ENCODE assay signal across 8 cellular contexts in the genomic region with DNA sequence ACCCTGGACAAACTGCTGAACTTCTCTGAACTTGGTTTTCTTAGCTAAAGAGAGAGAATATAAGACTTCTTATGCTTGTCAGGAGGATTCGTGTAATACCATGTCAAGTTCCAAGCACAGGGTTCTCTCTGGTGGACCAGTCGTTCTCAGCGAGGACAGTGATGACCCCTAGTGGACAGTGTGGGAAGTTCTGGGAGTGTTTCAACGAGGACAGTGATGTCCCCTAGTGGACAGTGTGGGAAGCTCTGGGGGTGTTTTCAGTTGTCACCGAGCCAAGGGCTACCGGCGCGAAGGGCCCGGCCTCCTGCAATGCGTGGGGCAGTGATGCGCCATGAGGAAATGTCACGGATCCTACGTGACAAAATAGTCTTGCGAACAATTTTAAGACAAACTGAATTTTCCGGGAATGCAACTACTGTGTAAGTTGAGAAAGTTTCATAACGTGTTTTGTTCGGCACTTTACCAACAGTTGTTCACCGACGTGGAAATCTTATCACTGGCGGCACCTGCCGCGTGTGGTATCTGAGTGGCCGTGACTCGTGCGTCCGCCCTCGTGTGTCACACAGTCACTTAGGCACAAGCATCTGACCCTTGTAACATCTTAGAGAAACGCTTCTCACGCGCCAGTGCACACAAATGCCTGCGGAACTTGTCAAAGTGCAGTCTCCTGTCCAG. TPM values are rescaled to one million over a fixed set of nuclear protein-coding genes. Genes with fewer than 3 reads are reported as not detected.
DNase-seq lines count a peak whose midpoint lies in the region; ATAC-seq and TF ChIP-seq lines count a peak whose summit lies in the region.

No MANE protein-coding gene starts in this region.

- H3K4me1 ChIP-seq in cardiac muscle cell (ENCODE audit: low read depth): no peaks in the 10 kb centered on the region
- peaks cover 8% of the 10 kb centered on the region for H3K4me1 ChIP-seq in psoas muscle

- H3K27me3 ChIP-seq in cardiac muscle cell: no peaks in the 10 kb centered on the region
- H3K27me3 ChIP-seq in psoas muscle (ENCODE audit: insufficient read depth in 3 of 3, low read length in 2 of 3): no peaks in the 10 kb centered on the region

- peaks cover 7% of the 10 kb centered on the region for H3K4me1 Mint-ChIP-seq in activated naive CD8-positive, alpha-beta T cell treated with anti-CD3 and anti-CD28 coated beads for 36 hours

- ATAC-seq in HG02763 (IDR thresholded peaks at IDR 0.05; ENCODE audit: unreplicated experiment) (peak; percentile 75), psoas muscle (peak; percentile 86 to 96 (median 90))

- H3K4me3 ChIP-seq in cardiac muscle cell (no peak overlapping the region), psoas muscle (peak overlapping the region; percentile 17)

- peaks cover 25% of the 10 kb centered on the region for H3K27me3 Mint-ChIP-seq in activated naive CD8-positive, alpha-beta T cell treated with anti-CD3 and anti-CD28 coated beads for 36 hours

- H3K36me3 ChIP-seq in cardiac muscle cell: no peaks in the 10 kb centered on the region
- no peaks in the 10 kb centered on the region for H3K36me3 ChIP-seq in psoas muscle (ENCODE audit: insufficient read depth in 1 of 2, low read depth in 1 of 2)

- H3K9me3 ChIP-seq in cardiac muscle cell (ENCODE audit: low read depth) (no peaks in the 10 kb centered on the region), psoas muscle (no peaks in the 10 kb centered on the region)

- no peak overlapping the region for H3K27ac Mint-ChIP-seq in activated naive CD8-positive, alpha-beta T cell treated with anti-CD3 and anti-CD28 coated beads for 36 hours

- no peaks in the 10 kb centered on the region for H3K9me3 Mint-ChIP-seq in activated naive CD8-positive, alpha-beta T cell treated with anti-CD3 and anti-CD28 coated beads for 36 hours

- WGBS in psoas muscle, 3 donors: 19 to 27% (median 21%) methylated on average over 31 of the region's 31 CpGs

- no peaks in the 10 kb centered on the region for H3K36me3 Mint-ChIP-seq in activated naive CD8-positive, alpha-beta T cell treated with anti-CD3 and anti-CD28 coated beads for 36 hours

- TF ChIP-seq CTCF in GM12874 (IDR thresholded peaks at IDR 0.05; ENCODE audit: insufficient read depth, low read depth, low read length): peak; percentile 100
- TF ChIP-seq CTCF in cardiac muscle cell (IDR thresholded peaks at IDR 0.05; ENCODE audit: low read depth, low read length): peak; percentile 100
- TF ChIP-seq CTCF in psoas muscle (IDR thresholded peaks at IDR 0.05): peak; percentile 100

- intact Hi-C loops in psoas muscle (cut with DNase I): loop anchor here (5.0 to 10.0 kb wide), 2 partner anchors 286 to 294 kb away; no protein-coding TSS in a partner anchor

- no peak overlapping the region for H3K27ac ChIP-seq in cardiac muscle cell
- no peak overlapping the region for H3K27ac ChIP-seq in psoas muscle

- DNase-seq in NCI-H1417 treated with DMSO at 0.1 percent for 48 hours (lab: John Stamatoyannopoulos, UW): peak; percentile 82
- DNase-seq in SKM-1 treated with dmso at 0.1 percent for 144 hours (lab: John Stamatoyannopoulos, UW; ENCODE audit: unreplicated experiment): peak; percentile 88
- peak; percentile 81 for DNase-seq in activated naive CD8-positive, alpha-beta T cell treated with anti-CD3 and anti-CD28 coated beads for 36 hours
- DNase-seq in cardiac muscle cell (ENCODE audit: low read depth in 1 of 2, low spot score in 1 of 2): peak; percentile 93 to 95
- peak; percentile 79 to 86 for DNase-seq in psoas muscle
- no peak for DNase-seq in mesenteric fat pad (ENCODE audit: low spot score)

- H3K4me3 Mint-ChIP-seq in activated naive CD8-positive, alpha-beta T cell treated with anti-CD3 and anti-CD28 coated beads for 36 hours: no peak overlapping the region

RNA-seq across cellular contexts. Expression of a gene that starts 39.3 kb away (rescaled TPM):
- total RNA-seq in activated naive CD8-positive, alpha-beta T cell treated with anti-CD3 and anti-CD28 coated beads for 36 hours: under 1 TPM; 0.08 to 0.14 TPM
- total RNA-seq in cardiac muscle cell (not detected in 2 replicates), psoas muscle (under 1 TPM in 2 of 4 donors, not detected in 2; 0.02 to 0.08 TPM), mesenteric fat pad (not detected)
- polyA plus RNA-seq in cardiac muscle cell (0.16 and 0.25 TPM in 2 replicates), psoas muscle (under 1 TPM in 1 of 3 donors, not detected in 2; 0.01 TPM)

RNA-seq across cellular contexts. Expression of a gene that starts 57.4 kb away (rescaled TPM):
- 10 to 100 TPM; 34.6 to 35.1 TPM for total RNA-seq in activated naive CD8-positive, alpha-beta T cell treated with anti-CD3 and anti-CD28 coated beads for 36 hours
- total RNA-seq in cardiac muscle cell: 61.5 and 95.3 TPM in 2 replicates
- polyA plus RNA-seq in cardiac muscle cell: 26.1 and 29.8 TPM in 2 replicates
- total RNA-seq in psoas muscle: 100 to 1,000 TPM in 1 of 4 donors, 10 to 100 TPM in 3; 41.7 to 322 (median 77.6) TPM
- polyA plus RNA-seq in psoas muscle: 10 to 100 TPM; 37.1 to 67.1 (median 52.2) TPM
- 40.5 TPM for total RNA-seq in mesenteric fat pad
